ENCODE assay signal across 1 cellular context in genomic region chr10:9709849-9710248, GRCh38.
TF ChIP-seq lines count a peak whose summit lies in the region.

No MANE protein-coding gene starts in this region.

TF ChIP-seq in GM23338, 12 proteins besides CTCF, POLR2A, EP300 and RAD21 (continued from another document):
- TF ChIP-seq ZNF462 (CRISPR knock-in tag; IDR thresholded peaks at IDR 0.05) (no peak), POLR2AphosphoS5 (IDR thresholded peaks at IDR 0.05; ENCODE audit: low read depth) (no peak), ZNF114 (CRISPR knock-in tag; IDR thresholded peaks at IDR 0.05) (no peak), REST (IDR thresholded peaks at IDR 0.05; ENCODE audit: unreplicated experiment) (no peak), JUNB (IDR thresholded peaks at IDR 0.05; ENCODE audit: unreplicated experiment) (no peak), EZH2 (IDR thresholded peaks at IDR 0.05; ENCODE audit: low read depth, unreplicated experiment) (no peak), CREB1 (CRISPR knock-in tag; IDR thresholded peaks at IDR 0.05; ENCODE audit: low read depth) (no peak), NANOG (IDR thresholded peaks at IDR 0.05; ENCODE audit: borderline replicate concordance) (no peak)
